ENCODE assay signal across 20 cellular contexts in genomic region chr18:34483198-34483597, GRCh38.
"Had no signal": no experiment of that assay in that cellular context is flagged by ENCODE, and none has a peak within 500 bp of the region (broad histone marks: within the 10 kb centered on the region; RNA-seq: fewer than 3 reads in every experiment).

No MANE protein-coding gene starts in this region.

- H3K4me3 ChIP-seq: adrenal gland, SJCRH30 had no signal

- H3K27ac ChIP-seq: adrenal gland, SJCRH30 had no signal

- H3K36me3 ChIP-seq: adrenal gland, SJCRH30 had no signal

- DNase-seq: activated CD4-positive, alpha-beta T cell treated with anti-CD3 and anti-CD28 coated beads for 4 hours; activated CD4-positive, alpha-beta T cell treated with anti-CD3 and anti-CD28 coated beads, Interleukin-2, amount 50 U/mL, for 4 hours; activated CD8-positive, alpha-beta memory T cell treated with anti-CD3 and anti-CD28 coated beads, Interleukin-2, amount 50 U/mL, for 48 hours; activated CD8-positive, alpha-beta T cell treated with anti-CD3 and anti-CD28 coated beads, Interleukin-2, amount 10 ng/mL, durations not matched to agents 7 days and 5 days; activated naive CD4-positive, alpha-beta T cell treated with anti-CD3 and anti-CD28 coated beads, Interleukin-2, amount 50 U/mL, for 16 hours; activated naive CD8-positive, alpha-beta T cell treated with anti-CD3 and anti-CD28 coated beads, Interleukin-2, amount 10 ng/mL, durations not matched to agents 7 days and 5 days; activated T-cell treated with anti-CD3 and anti-CD28 coated beads, Interleukin-2, amount 50 U/mL, for 1 hour; anterior cingulate cortex; cerebellar nuclear complex; Karpas-422; NCI-H1105; NCI-H1436; NCI-H1694 treated with DMSO at 0.1 percent for 48 hours; NCI-H2081; NCI-H526; NCI-H774; SJCRH30; SK-N-SH; T-helper 1 cell had no signal

- H3K9me3 ChIP-seq: adrenal gland, SJCRH30, SK-N-SH had no signal

- H3K27me3 ChIP-seq: adrenal gland, SJCRH30 had no signal
